9 cellular contexts compared by ENCODE assay signal in the genomic region with DNA sequence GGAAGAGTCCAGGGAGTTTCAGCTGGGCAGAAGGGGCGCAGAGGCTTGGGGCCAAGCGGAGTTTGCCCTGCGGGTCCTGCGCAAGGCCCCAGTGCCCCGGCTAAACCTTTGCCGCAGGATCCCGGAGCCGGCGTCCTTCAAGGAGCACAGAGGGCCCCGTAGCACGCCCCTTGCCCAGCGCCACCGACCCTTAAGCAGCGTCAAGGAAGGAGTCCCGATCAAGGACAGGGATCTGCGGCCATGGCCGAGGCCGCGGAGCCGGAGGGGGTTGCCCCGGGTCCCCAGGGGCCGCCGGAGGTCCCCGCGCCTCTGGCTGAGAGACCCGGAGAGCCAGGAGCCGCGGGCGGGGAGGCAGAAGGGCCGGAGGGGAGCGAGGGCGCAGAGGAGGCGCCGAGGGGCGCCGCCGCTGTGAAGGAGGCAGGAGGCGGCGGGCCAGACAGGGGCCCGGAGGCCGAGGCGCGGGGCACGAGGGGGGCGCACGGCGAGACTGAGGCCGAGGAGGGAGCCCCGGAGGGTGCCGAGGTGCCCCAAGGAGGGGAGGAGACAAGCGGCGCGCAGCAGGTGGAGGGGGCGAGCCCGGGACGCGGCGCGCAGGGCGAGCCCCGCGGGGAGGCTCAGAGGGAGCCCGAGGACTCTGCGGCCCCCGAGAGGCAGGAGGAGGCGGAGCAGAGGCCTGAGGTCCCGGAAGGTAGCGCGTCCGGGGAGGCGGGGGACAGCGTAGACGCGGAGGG. TPM values are rescaled to one million over a fixed set of nuclear protein-coding genes. Genes with fewer than 3 reads are reported as not detected.
DNase-seq lines count a peak whose midpoint lies in the region; TF ChIP-seq lines count a peak whose summit lies in the region.
"Had no signal": no experiment of that assay in that cellular context is flagged by ENCODE, and none has a peak within 500 bp of the region (broad histone marks: within the 10 kb centered on the region; RNA-seq: fewer than 3 reads in every experiment).

No MANE protein-coding gene starts in this region.

- H3K79me2 ChIP-seq in SK-N-SH (ENCODE audit: insufficient read depth), result no peaks in the 10 kb centered on the region

- H3K4me1 ChIP-seq in SK-N-SH (ENCODE audit: control insufficient read depth in 1 of 2, insufficient read depth in 2 of 2, low read depth in 1 of 2, low read length in 1 of 2) (peaks cover 0 to 5% of the 10 kb centered on the region in 2 experiments; a peak in 1 of 4 replicates), sigmoid colon (peaks cover 0 to 20% (median 18%) of the 10 kb centered on the region in 4 donors), HAP-1 (no peaks in the 10 kb centered on the region)

- H3K27ac ChIP-seq in SK-N-SH (ENCODE audit: low read depth in 2 of 2, low read length in 1 of 2) (no peak overlapping the region), sigmoid colon (peak overlapping the region in 2 of 4 donors; percentile 25 to 31)

- H2AFZ ChIP-seq in SK-N-SH (ENCODE audit: low read depth), result no peak overlapping the region

- H3K9me3 ChIP-seq in SK-N-SH (no peaks in the 10 kb centered on the region), sigmoid colon (peaks cover 0 to 1% (median 0%) of the 10 kb centered on the region in 4 donors), HAP-1 (no peaks in the 10 kb centered on the region)

- peaks cover 22% of the 10 kb centered on the region for H3K27me3 Mint-ChIP-seq in glutamatergic neuron (ENCODE audit: unreplicated experiment)

- H3K27me3 ChIP-seq in SK-N-SH (ENCODE audit: insufficient read depth), result peaks cover 80% of the 10 kb centered on the region
- peaks cover 17 to 64% (median 46%) of the 10 kb centered on the region in 3 donors for H3K27me3 ChIP-seq in sigmoid colon
- H3K27me3 ChIP-seq in HAP-1 (ENCODE audit: low read depth), result peaks cover 8% of the 10 kb centered on the region

- peaks cover 5% of the 10 kb centered on the region for H3K36me3 Mint-ChIP-seq in glutamatergic neuron (ENCODE audit: unreplicated experiment)

- CTCF ChIA-PET in SK-N-SH (lab: Yijun Ruan, JAX), result interaction anchor here (2.6 to 4.5 kb wide), 2 partner anchors 18 to 24 kb away, joined by 8 to 26 read pairs; no protein-coding TSS in a partner anchor

- POLR2A ChIA-PET in SK-N-SH (lab: Yijun Ruan, JAX), result no interaction called here

- TF ChIP-seq CTCF in SK-N-SH (IDR thresholded peaks at IDR 0.05) (no peak), glutamatergic neuron (IDR thresholded peaks at IDR 0.05; ENCODE audit: partially characterized antibody, unreplicated experiment) (no peak), sigmoid colon (IDR thresholded peaks at IDR 0.05) (no peak)

- no peaks in the 10 kb centered on the region for H4K20me1 ChIP-seq in SK-N-SH (ENCODE audit: insufficient read depth)

- no peaks in the 10 kb centered on the region for H3F3A ChIP-seq in SK-N-SH (replicated peaks; ENCODE audit: insufficient read depth)

- H3K36me3 ChIP-seq in SK-N-SH (replicated peaks in 1 of 2; ENCODE audit: control insufficient read depth in 1 of 2, insufficient read depth in 2 of 2, low read length in 1 of 2), result no peaks in the 10 kb centered on the region
- H3K36me3 ChIP-seq in sigmoid colon, result no peaks in the 10 kb centered on the region
- H3K36me3 ChIP-seq in HAP-1 (replicated peaks), result no peaks in the 10 kb centered on the region

- no peak for TF ChIP-seq POLR2A in sigmoid colon (IDR thresholded peaks at IDR 0.05)

- in situ Hi-C loops in HAP-1 (cut with MboI; ENCODE audit: low sequenced_read_pairs), result no loop called here

- intact Hi-C loops in sigmoid colon (cut with DNase I), result no loop called here

- no peaks in the 10 kb centered on the region for H3K4me1 Mint-ChIP-seq in glutamatergic neuron (ENCODE audit: low read depth, unreplicated experiment)

- TF ChIP-seq EP300 in SK-N-SH (IDR thresholded peaks at IDR 0.05; ENCODE audit: borderline replicate concordance in 1 of 2, low read depth in 1 of 2, low read length in 1 of 2) (no peak), sigmoid colon (IDR thresholded peaks at IDR 0.05) (no peak)

- no peak overlapping the region for H3K27ac Mint-ChIP-seq in glutamatergic neuron (ENCODE audit: unreplicated experiment)

- peak overlapping the region; percentile 70 for H3K4me3 Mint-ChIP-seq in glutamatergic neuron (ENCODE audit: unreplicated experiment)

- peaks cover 10% of the 10 kb centered on the region for H3K9me3 Mint-ChIP-seq in glutamatergic neuron (ENCODE audit: unreplicated experiment)

- peak overlapping the region in 1 of 2 experiments; percentile 24; a peak in 2 of 4 replicates for H3K4me3 ChIP-seq in SK-N-SH (ENCODE audit: low read depth in 2 of 2, low read length in 1 of 2)
- H3K4me3 ChIP-seq in sigmoid colon, result peak overlapping the region; percentile 26 to 47 (median 38)
- H3K4me3 ChIP-seq in HAP-1, result no peak overlapping the region

- DNase-seq in DMS153 (lab: John Stamatoyannopoulos, UW), result peak; percentile 17
- DNase-seq in DMS153 treated with DMSO at 0.1 percent for 48 hours (lab: John Stamatoyannopoulos, UW; ENCODE audit: unreplicated experiment), result no peak
- DNase-seq in SK-N-SH, result peak; percentile 26
- peak; percentile 35 for DNase-seq in glutamatergic neuron
- no peak for DNase-seq in sigmoid colon
- no peak for DNase-seq in NCI-H1436 treated with DMSO at 0.1 percent for 48 hours (lab: John Stamatoyannopoulos, UW)
- DNase-seq in NCI-H2029 (lab: John Stamatoyannopoulos, UW), result no peak
- no peak for DNase-seq in HAP-1 (ENCODE audit: low spot score in 2 of 2)

- H3K9ac ChIP-seq in SK-N-SH, result no peak overlapping the region

- no peak for TF ChIP-seq RAD21 in SK-N-SH (IDR thresholded peaks at IDR 0.05; ENCODE audit: low read length)

- no peaks in the 10 kb centered on the region for H3K9me2 ChIP-seq in SK-N-SH

- peak overlapping the region; percentile 15; the same call in 1 of the 2 replicates for H3K4me2 ChIP-seq in SK-N-SH

- 10% methylated on average over 24 of the region's 74 CpGs for WGBS in SK-N-SH (ENCODE audit: low lambda C conversion rate)
- 7 to 39% methylated on average over 74 of the region's 74 CpGs for WGBS in sigmoid colon, 2 donors

TF ChIP-seq in SK-N-SH, 30 proteins besides CTCF, POLR2A, EP300 and RAD21 (continues in another document):
- TF ChIP-seq GATA2 (CRISPR knock-in tag; IDR thresholded peaks at IDR 0.05) (no peak), NRF1 (IDR thresholded peaks at IDR 0.05; ENCODE audit: low read depth, low read length) (no peak), MXI1 (IDR thresholded peaks at IDR 0.05; ENCODE audit: low read depth, low read length) (no peak), FOSL2 (IDR thresholded peaks at IDR 0.05; ENCODE audit: borderline replicate concordance, low read depth) (no peak), RFX5 (IDR thresholded peaks at IDR 0.05; ENCODE audit: low read length) (no peak)
- TF ChIP-seq, protein P1, sequence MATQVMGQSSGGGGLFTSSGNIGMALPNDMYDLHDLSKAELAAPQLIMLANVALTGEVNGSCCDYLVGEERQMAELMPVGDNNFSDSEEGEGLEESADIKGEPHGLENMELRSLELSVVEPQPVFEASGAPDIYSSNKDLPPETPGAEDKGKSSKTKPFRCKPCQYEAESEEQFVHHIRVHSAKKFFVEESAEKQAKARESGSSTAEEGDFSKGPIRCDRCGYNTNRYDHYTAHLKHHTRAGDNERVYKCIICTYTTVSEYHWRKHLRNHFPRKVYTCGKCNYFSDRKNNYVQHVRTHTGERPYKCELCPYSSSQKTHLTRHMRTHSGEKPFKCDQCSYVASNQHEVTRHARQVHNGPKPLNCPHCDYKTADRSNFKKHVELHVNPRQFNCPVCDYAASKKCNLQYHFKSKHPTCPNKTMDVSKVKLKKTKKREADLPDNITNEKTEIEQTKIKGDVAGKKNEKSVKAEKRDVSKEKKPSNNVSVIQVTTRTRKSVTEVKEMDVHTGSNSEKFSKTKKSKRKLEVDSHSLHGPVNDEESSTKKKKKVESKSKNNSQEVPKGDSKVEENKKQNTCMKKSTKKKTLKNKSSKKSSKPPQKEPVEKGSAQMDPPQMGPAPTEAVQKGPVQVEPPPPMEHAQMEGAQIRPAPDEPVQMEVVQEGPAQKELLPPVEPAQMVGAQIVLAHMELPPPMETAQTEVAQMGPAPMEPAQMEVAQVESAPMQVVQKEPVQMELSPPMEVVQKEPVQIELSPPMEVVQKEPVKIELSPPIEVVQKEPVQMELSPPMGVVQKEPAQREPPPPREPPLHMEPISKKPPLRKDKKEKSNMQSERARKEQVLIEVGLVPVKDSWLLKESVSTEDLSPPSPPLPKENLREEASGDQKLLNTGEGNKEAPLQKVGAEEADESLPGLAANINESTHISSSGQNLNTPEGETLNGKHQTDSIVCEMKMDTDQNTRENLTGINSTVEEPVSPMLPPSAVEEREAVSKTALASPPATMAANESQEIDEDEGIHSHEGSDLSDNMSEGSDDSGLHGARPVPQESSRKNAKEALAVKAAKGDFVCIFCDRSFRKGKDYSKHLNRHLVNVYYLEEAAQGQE (IDR thresholded peaks at IDR 0.05; ENCODE audit: low read depth, low read length), result no peak
- TF ChIP-seq, protein P2, sequence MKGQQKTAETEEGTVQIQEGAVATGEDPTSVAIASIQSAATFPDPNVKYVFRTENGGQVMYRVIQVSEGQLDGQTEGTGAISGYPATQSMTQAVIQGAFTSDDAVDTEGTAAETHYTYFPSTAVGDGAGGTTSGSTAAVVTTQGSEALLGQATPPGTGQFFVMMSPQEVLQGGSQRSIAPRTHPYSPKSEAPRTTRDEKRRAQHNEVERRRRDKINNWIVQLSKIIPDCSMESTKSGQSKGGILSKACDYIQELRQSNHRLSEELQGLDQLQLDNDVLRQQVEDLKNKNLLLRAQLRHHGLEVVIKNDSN (IDR thresholded peaks at IDR 0.05; ENCODE audit: borderline replicate concordance, low read depth), result no peak

RNA-seq across cellular contexts. Expression of a gene that starts 0.5 kb away (rescaled TPM):
- polyA plus RNA-seq in SK-N-SH (2012; rRNA removed) (0.03 and 0.08 TPM in 2 replicates), sigmoid colon (1 to 10 TPM; 1.4 to 6.9 (median 5.4) TPM)
- 0.09 and 0.10 TPM in 2 replicates for polyA plus RNA-seq in SK-N-SH (2012; cell fraction: cytosol; rRNA removed)
- polyA plus RNA-seq in SK-N-SH (2012; cell fraction: nucleus; rRNA removed), result 0.02 and 0.06 TPM in 2 replicates
- total RNA-seq in glutamatergic neuron (ENCODE audit: unreplicated experiment) (0.17 TPM), sigmoid colon (1 to 10 TPM in 1 of 4 donors, under 1 TPM in 2, not detected in 1; 0.71 to 1.8 (median 0.95) TPM)
- total RNA-seq: myocyte had no signal

RNA-seq across cellular contexts. Expression of a gene that starts 54.4 kb away (rescaled TPM):
- polyA plus RNA-seq in SK-N-SH (2012; rRNA removed), result 16.7 and 22.0 TPM in 2 replicates
- polyA plus RNA-seq in SK-N-SH (2012; cell fraction: cytosol; rRNA removed), result 20.4 and 26.4 TPM in 2 replicates
- 22.9 and 37.4 TPM in 2 replicates for polyA plus RNA-seq in SK-N-SH (2012; cell fraction: nucleus; rRNA removed)
- 17.7 TPM for total RNA-seq in glutamatergic neuron (ENCODE audit: unreplicated experiment)
- 10 to 100 TPM; 21.4 to 79.6 (median 28.2) TPM for total RNA-seq in sigmoid colon
- 100 to 1,000 TPM in 1 of 3 donors, 10 to 100 TPM in 2; 38.3 to 148 (median 65.5) TPM for polyA plus RNA-seq in sigmoid colon

Comparison
In these comparisons a context has a peak if more than half of its experiments do, and no peak if none do; other contexts are left out.
1. DNase-seq: peak in DMS153 (single experiment), SK-N-SH (single experiment) and glutamatergic neuron (single experiment); none in DMS153 treated with DMSO at 0.1 percent for 48 hours (single experiment), sigmoid colon (single experiment), NCI-H1436 treated with DMSO at 0.1 percent for 48 hours (single experiment), NCI-H2029 (single experiment) and HAP-1 (0 of 2).